Comparison of ENCODE assay signal across 1 cellular context in the genomic region with DNA sequence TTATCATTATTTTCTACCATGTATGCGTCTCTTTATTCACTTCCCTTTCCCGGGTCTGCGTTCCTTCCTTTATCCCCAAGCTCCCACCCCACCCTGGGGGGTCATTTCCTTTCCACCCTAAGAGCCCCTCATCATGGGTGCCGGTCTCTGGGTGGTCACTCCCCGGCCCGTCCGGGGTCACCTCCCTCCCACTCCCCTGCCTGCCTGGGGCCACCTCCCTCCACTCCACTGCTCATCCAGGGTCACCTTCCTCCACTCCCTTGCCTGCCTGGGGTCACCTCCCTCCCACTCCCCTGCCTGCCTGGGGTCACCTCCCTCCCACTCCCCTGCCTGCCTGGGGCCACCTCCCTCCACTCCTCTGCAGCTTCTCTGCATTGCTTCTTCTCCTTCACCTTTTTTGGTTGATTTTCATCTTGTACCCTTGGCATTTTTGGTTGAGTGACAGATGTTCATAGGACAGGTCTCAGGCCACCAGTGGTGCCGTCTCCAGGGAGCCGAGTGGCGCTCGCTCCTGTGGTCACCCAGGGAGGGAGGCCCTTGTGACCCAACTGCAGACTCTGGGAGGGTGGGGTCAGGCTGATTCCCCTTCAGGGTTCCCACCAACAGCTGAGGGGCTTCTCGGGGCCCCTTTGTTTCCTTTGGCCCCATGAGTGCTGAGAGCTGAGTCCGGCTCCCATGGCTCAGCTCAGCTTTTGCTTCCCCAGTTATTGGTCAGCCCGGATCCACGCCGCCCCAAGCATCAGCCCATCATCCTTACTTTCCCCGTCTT.
TF ChIP-seq lines count a peak whose summit lies in the region.

No MANE protein-coding gene starts in this region.

TF ChIP-seq in GM12878, 131 proteins besides CTCF, POLR2A, EP300 and RAD21:
- TF ChIP-seq PKNOX1 (IDR thresholded peaks at IDR 0.05), result peak; percentile 72; the same call in 1 of the 2 replicates
- no peak for TF ChIP-seq KLF5 (IDR thresholded peaks at IDR 0.05; ENCODE audit: partially characterized antibody)
- TF ChIP-seq MEF2B (IDR thresholded peaks at IDR 0.05; ENCODE audit: partially characterized antibody, poor library complexity, severe bottlenecking), result peak; percentile 42
